Comparison of ENCODE assay signal across 24 cellular contexts in the genomic region with DNA sequence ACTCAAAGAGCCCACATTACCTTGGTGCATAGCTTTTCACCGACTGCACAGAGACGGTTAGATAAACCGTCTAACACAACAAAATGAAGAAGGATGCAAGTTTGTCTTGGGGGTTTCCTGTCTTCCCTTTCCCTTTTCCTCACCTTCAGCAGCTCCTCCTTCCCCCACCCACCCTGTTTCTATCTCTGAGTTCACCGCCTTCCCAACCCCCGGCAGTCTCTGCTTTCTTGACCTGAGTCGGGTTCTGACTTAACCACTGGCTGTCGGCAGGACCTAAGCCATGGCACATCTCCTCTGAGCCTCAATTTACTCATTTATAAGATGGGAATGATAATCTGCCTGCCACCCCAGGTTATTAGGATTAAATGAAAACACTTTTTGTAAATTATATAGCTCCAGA. TPM values are rescaled to one million over a fixed set of nuclear protein-coding genes. Genes with fewer than 3 reads are reported as not detected.
"Had no signal": no experiment of that assay in that cellular context is flagged by ENCODE, and none has a peak within 500 bp of the region (broad histone marks: within the 10 kb centered on the region; RNA-seq: fewer than 3 reads in every experiment).

No MANE protein-coding gene starts in this region.

- H3K27me3 ChIP-seq: SJCRH30 had no signal

- ATAC-seq: Panc1, PC-3, Right ventricle myocardium inferior, SK-N-SH treated with all-trans-retinoic acid at 6 μM for 48 hours had no signal

- H3K9me3 ChIP-seq: SJCRH30 had no signal

- H3K4me2 ChIP-seq: KMS-11 had no signal

- H3K36me3 ChIP-seq: SJCRH30 had no signal

- H3K27ac ChIP-seq: KMS-11, SJCRH30 had no signal

- H3K4me3 ChIP-seq: SJCRH30 had no signal

- H3K9ac ChIP-seq: KMS-11 had no signal

- DNase-seq: IMR-90, Kasumi-1, MM.1S, NCI-H1092 treated with DMSO at 0.1 percent for 48 hours, NCI-H1436, NCI-H187, NCI-H2029, NCI-H2081 treated with DMSO at 0.1 percent for 48 hours, NCI-H2171, NCI-H226, NCI-H446, NCI-H510A, NCI-H524 treated with DMSO at 0.1 percent for 48 hours, NCI-H69, NCI-H774, PC-3, SHP77 treated with DMSO at 0.1 percent for 48 hours, SJCRH30 had no signal

- FAIRE-seq: HepG2 had no signal

RNA-seq across cellular contexts. Expression of a gene that starts 25.8 kb away (rescaled TPM):
- total RNA-seq: OCI-LY7 had no signal
